ENCODE assay signal across 7 cellular contexts in genomic region chr4:101411308-101411904, GRCh38.
A peak's percentile ranks its signal among the peaks of the same experiment; 100 is the strongest.
DNase-seq lines count a peak whose midpoint lies in the region; ATAC-seq, FAIRE-seq and TF ChIP-seq lines count a peak whose summit lies in the region.
"Not testable (repeated sequence)": the region's sequence is repeated elsewhere in the genome, so short reads cannot be mapped to it uniquely, and the experiment has no call there.

No MANE protein-coding gene starts in this region.

- not testable (repeated sequence) for H3K36me3 ChIP-seq in CD4-positive, alpha-beta memory T cell (ENCODE audit: insufficient read depth, low read length); PC-3 (ENCODE audit: low read depth, low read length); K562 (ENCODE audit: control insufficient read depth, insufficient read depth, low read length); HepG2 (replicated peaks in 1 of 2; ENCODE audit: control insufficient read depth in 1 of 2, insufficient read depth in 2 of 2, low read length in 2 of 2)

- TF ChIP-seq POLR2A in K562 (conservative IDR thresholded peaks at IDR 0.05); HepG2 (IDR thresholded peaks at IDR 0.05; ENCODE audit: insufficient read depth in 1 of 2, low read depth in 2 of 2, low read length in 2 of 2): not testable (repeated sequence)

- WGBS in K562 (ENCODE audit: insufficient coverage, low coverage, missing lambda C conversion rate), result 4% methylated on average over 15 of the region's 24 CpGs
- WGBS in HepG2 (ENCODE audit: low lambda C conversion rate), result 90% methylated on average over 6 of the region's 24 CpGs

- peaks cover 10 to 21% (median 16%) of the 10 kb centered on the region in 4 donors for H3K4me1 Mint-ChIP-seq in CD4-positive, alpha-beta memory T cell
- not testable (repeated sequence) for H3K4me1 Mint-ChIP-seq in Calu3 (ENCODE audit: low read depth, unreplicated experiment); WTC11

- DNase-seq in CD4-positive, alpha-beta memory T cell; PC-3; WTC11 (ENCODE audit: low spot score); HepG2 (ENCODE audit: low spot score): not testable (repeated sequence)
- DNase-seq in Calu3 (peak; percentile 23), HuH-7 (ENCODE audit: low spot score) (peak; percentile 7), K562 (ENCODE audit: extremely low read depth in 1 of 4, low spot score in 3 of 4) (peak in 1 of 4 experiments; percentile 22)

- FAIRE-seq in K562 (lab: Jason Lieb, UNC); HepG2 (lab: Jason Lieb, UNC): not testable (repeated sequence)

- H3K27ac ChIP-seq in CD4-positive, alpha-beta memory T cell (ENCODE audit: low read depth, low read length); K562 (ENCODE audit: extremely low read depth, low read depth, low read length); HepG2 (ENCODE audit: extremely low read length, insufficient read depth, low read length): not testable (repeated sequence)
- H3K27ac ChIP-seq in PC-3 (ENCODE audit: low read length), result peak overlapping the region; percentile 96

- peak overlapping the region in 6 of 8 donors; percentile 33 to 65 (median 56) for H3K4me3 Mint-ChIP-seq in CD4-positive, alpha-beta memory T cell
- peak overlapping the region; percentile 80 for H3K4me3 Mint-ChIP-seq in Calu3 (ENCODE audit: low read depth, unreplicated experiment)
- H3K4me3 Mint-ChIP-seq in WTC11, result not testable (repeated sequence)

- not testable (repeated sequence) for TF ChIP-seq EP300 in K562 (IDR thresholded peaks at IDR 0.05; ENCODE audit: low read length); HepG2 (IDR thresholded peaks at IDR 0.05; ENCODE audit: low read depth in 2 of 2, low read length in 2 of 2); HepG2 (CRISPR knock-in tag; IDR thresholded peaks at IDR 0.05; ENCODE audit: borderline replicate concordance)

- TF ChIP-seq RAD21 in K562 (CRISPR knock-in tag; conservative IDR thresholded peaks at IDR 0.05 in 1 of 2, IDR thresholded peaks at IDR 0.05 in 1 of 2); HepG2 (CRISPR knock-in tag; IDR thresholded peaks at IDR 0.05): not testable (repeated sequence)

- H3K27me3 Mint-ChIP-seq in CD4-positive, alpha-beta memory T cell, result peaks cover 2 to 12% of the 10 kb centered on the region in 2 donors
- H3K27me3 Mint-ChIP-seq in Calu3 (ENCODE audit: unreplicated experiment); WTC11 (ENCODE audit: low read depth): not testable (repeated sequence)

- intact Hi-C loops in CD4-positive, alpha-beta memory T cell (cut with micrococcal nuclease); K562 (cut with micrococcal nuclease); HepG2 (cut with micrococcal nuclease; ENCODE audit: unreplicated experiment): not testable (repeated sequence)
- intact Hi-C loops in Calu3 (cut with micrococcal nuclease; ENCODE audit: unreplicated experiment), result loop anchor here (10.0 kb wide), 1 partner anchor 57 kb away; no protein-coding TSS in a partner anchor
- intact Hi-C loops in PC-3 (cut with micrococcal nuclease), result loop anchor here (10.0 kb wide), 1 partner anchor 293 kb away; no protein-coding TSS in a partner anchor

- peak overlapping the region; percentile 65 for H3K9ac ChIP-seq in PC-3 (ENCODE audit: low read length)
- not testable (repeated sequence) for H3K9ac ChIP-seq in K562 (ENCODE audit: insufficient read depth in 1 of 2, low read depth in 2 of 2, low read length in 2 of 2); HepG2 (ENCODE audit: insufficient read depth, low read depth, low read length)

- H3K9me3 Mint-ChIP-seq in CD4-positive, alpha-beta memory T cell; Calu3 (ENCODE audit: low read depth, unreplicated experiment); WTC11: not testable (repeated sequence)

- not testable (repeated sequence) for ATAC-seq in PC-3, WTC11, K562, HepG2

- not testable (repeated sequence) for TF ChIP-seq CTCF in Calu3 (IDR thresholded peaks at IDR 0.05; ENCODE audit: unreplicated experiment); PC-3 (conservative IDR thresholded peaks at IDR 0.05; ENCODE audit: low read depth, low read length); WTC11 (IDR thresholded peaks at IDR 0.05); K562 (IDR thresholded peaks at IDR 0.05 in 2 of 3, conservative IDR thresholded peaks at IDR 0.05 in 1 of 3; ENCODE audit: insufficient read depth in 2 of 3, low read depth in 1 of 3, low read length in 3 of 3); HepG2 (CRISPR knock-in tag; IDR thresholded peaks at IDR 0.05)

- not testable (repeated sequence) for H4K20me1 ChIP-seq in PC-3 (ENCODE audit: low read length); K562 (replicated peaks; ENCODE audit: control insufficient read depth, insufficient read depth, low read length); HepG2 (ENCODE audit: insufficient read depth, low read length)

- H3K4me2 ChIP-seq in PC-3 (ENCODE audit: low read length); K562 (ENCODE audit: insufficient read depth, low read length): not testable (repeated sequence)
- peak overlapping the region; percentile 27; the same call in 1 of the 2 replicates for H3K4me2 ChIP-seq in HepG2 (ENCODE audit: low read depth, low read length)

- CTCF ChIA-PET in CD4-positive, alpha-beta memory T cell (lab: Charles Lee; ENCODE audit: partially characterized antibody), result interaction anchor here (1.4 kb wide), 1 partner anchor 63 kb away, joined by 3 read pairs; no protein-coding TSS in a partner anchor
- CTCF ChIA-PET in Calu3 (lab: Charles Lee), result interaction anchor here (0.6 to 0.7 kb wide), 2 partner anchors 19 to 1637 kb away, joined by 3 to 4 read pairs; no protein-coding TSS in a partner anchor
- CTCF ChIA-PET in PC-3 (lab: Charles Lee); WTC11 (lab: Charles Lee); K562 (lab: Yijun Ruan, JAX; ENCODE audit: low intra/inter-chr PET ratio); HepG2 (lab: Yijun Ruan, JAX; ENCODE audit: low intra/inter-chr PET ratio, low total read pairs): not testable (repeated sequence)

- H3F3A ChIP-seq in PC-3 (ENCODE audit: low read length, unreplicated experiment), result not testable (repeated sequence)

- H3K27ac Mint-ChIP-seq in CD4-positive, alpha-beta memory T cell, result peak overlapping the region in 5 of 7 donors; percentile 30 to 64 (median 51)
- H3K27ac Mint-ChIP-seq in Calu3 (ENCODE audit: unreplicated experiment) (peak overlapping the region; percentile 89), WTC11 (peak overlapping the region; percentile 23; the same call in 1 of the 2 replicates)

- not testable (repeated sequence) for H3K4me1 ChIP-seq in CD4-positive, alpha-beta memory T cell (ENCODE audit: insufficient read depth, low read length); K562 (replicated peaks in 1 of 2; ENCODE audit: control insufficient read depth in 2 of 2, insufficient read depth in 2 of 2, low read length in 2 of 2); HepG2 (ENCODE audit: insufficient read depth, low read length)
- H3K4me1 ChIP-seq in PC-3 (ENCODE audit: insufficient read depth, low read length), result peaks cover 12% of the 10 kb centered on the region

- H3K36me3 Mint-ChIP-seq in CD4-positive, alpha-beta memory T cell; Calu3 (ENCODE audit: insufficient read depth, unreplicated experiment); WTC11: not testable (repeated sequence)

- not testable (repeated sequence) for H3K4me3 ChIP-seq in CD4-positive, alpha-beta memory T cell (ENCODE audit: low read length in 2 of 2); PC-3 (ENCODE audit: low read length); K562
- peak overlapping the region in 1 of 3 experiments; percentile 16; a peak in 2 of 6 replicates for H3K4me3 ChIP-seq in HepG2 (replicated peaks in 1 of 3; ENCODE audit: insufficient read depth in 1 of 3, low read depth in 2 of 3, low read length in 3 of 3)

- not testable (repeated sequence) for H3K79me2 ChIP-seq in PC-3 (ENCODE audit: low read length); K562 (ENCODE audit: control insufficient read depth, insufficient read depth, low read length); HepG2 (ENCODE audit: insufficient read depth, low read length)

- H3K9me2 ChIP-seq in PC-3 (replicated peaks; ENCODE audit: low read length), result not testable (repeated sequence)

- not testable (repeated sequence) for H3K9me3 ChIP-seq in CD4-positive, alpha-beta memory T cell (ENCODE audit: control insufficient read depth in 1 of 2, low read length in 2 of 2); PC-3 (ENCODE audit: low read length); K562 (replicated peaks; ENCODE audit: control insufficient read depth, insufficient read depth, low read depth, low read length); HepG2 (ENCODE audit: low read length)

- in situ Hi-C loops in K562 (cut with MboI); HepG2 (cut with HindIII; ENCODE audit: extremely low pct_ligation_motif_present, low pct_unique_long_range_greater_than_20kb): not testable (repeated sequence)

- POLR2A ChIA-PET in CD4-positive, alpha-beta memory T cell (lab: Charles Lee; ENCODE audit: partially characterized antibody); WTC11 (lab: Charles Lee); K562 (lab: Yijun Ruan, JAX); HepG2 (lab: Yijun Ruan, JAX): not testable (repeated sequence)
- POLR2A ChIA-PET in PC-3 (lab: Charles Lee; ENCODE audit: unreplicated experiment), result interaction anchor here (0.6 to 0.7 kb wide), 2 partner anchors 55 to 297 kb away, joined by 9 to 10 read pairs; no protein-coding TSS in a partner anchor

- BruUV-seq in Calu3 (replicated peaks; lab: Mats Ljungman, UMichigan), result TSS peak; percentile 69
- not testable (repeated sequence) for BruUV-seq in PC-3 (replicated peaks; lab: Mats Ljungman, UMichigan); K562 (replicated peaks; lab: Mats Ljungman, UMichigan); HepG2 (replicated peaks; lab: Mats Ljungman, UMichigan)

- H3K9me1 ChIP-seq in K562 (ENCODE audit: control insufficient read depth, insufficient read depth, low read length), result not testable (repeated sequence)

- not testable (repeated sequence) for H3K27me3 ChIP-seq in CD4-positive, alpha-beta memory T cell (ENCODE audit: insufficient read depth, low read length); PC-3 (ENCODE audit: low read length); K562 (ENCODE audit: control insufficient read depth in 2 of 2, insufficient read depth in 2 of 2, low read length in 2 of 2); HepG2 (ENCODE audit: control insufficient read depth in 1 of 2, insufficient read depth in 2 of 2, low read length in 2 of 2)

- not testable (repeated sequence) for H2AFZ ChIP-seq in PC-3 (ENCODE audit: low read length); K562 (ENCODE audit: low read depth, low read length); HepG2 (ENCODE audit: low read length)

Comparison
In these comparisons a context has a peak if more than half of its experiments do, and no peak if none do; other contexts are left out.
1. H3K27ac Mint-ChIP-seq: peak in every context shown above with its lines; median percentile 89 in Calu3; 51 in CD4-positive, alpha-beta memory T cell; 23 in WTC11.